In the genomic region with DNA sequence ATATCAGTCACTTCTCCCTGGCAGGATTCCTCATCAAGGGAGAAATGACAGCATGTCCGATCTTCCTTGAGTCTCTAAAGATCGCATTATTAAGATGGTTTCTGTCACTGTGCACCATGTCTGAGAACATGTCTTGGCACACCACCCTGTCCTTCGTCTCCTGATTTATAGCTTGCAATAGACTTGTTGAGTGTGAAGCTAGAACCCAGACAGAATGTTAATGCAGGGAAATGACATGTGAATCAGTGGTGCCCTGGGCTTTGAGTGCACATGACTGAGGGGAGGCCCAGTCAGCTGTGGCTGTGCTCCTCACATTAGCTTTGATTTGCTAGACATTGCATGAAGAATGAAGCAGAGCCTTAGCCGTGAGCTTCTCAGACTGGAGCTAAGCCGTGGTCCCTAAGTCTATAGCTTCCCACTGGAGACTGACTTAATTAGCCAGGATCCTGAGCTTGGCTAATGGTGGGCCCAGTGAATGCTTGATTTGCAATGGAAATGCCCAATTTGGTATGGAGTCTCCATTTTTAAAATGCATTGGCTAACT, we compare ENCODE assay signal across 17 cellular contexts.
"Had no signal": no experiment of that assay in that cellular context is flagged by ENCODE, and none has a peak within 500 bp of the region (broad histone marks: within the 10 kb centered on the region; RNA-seq: fewer than 3 reads in every experiment).

No MANE protein-coding gene starts in this region.

- H3K9ac ChIP-seq: neural progenitor cell had no signal

- H3K4me3 ChIP-seq: esophagus squamous epithelium, neural progenitor cell, tibial nerve had no signal

- H3K9me3 ChIP-seq: esophagus squamous epithelium, tibial nerve had no signal

- ATAC-seq: activated CD4-positive, CD25-positive, alpha-beta regulatory T cell treated with anti-CD3 and anti-CD28 coated beads, Interleukin-2, amount 50 U/mL, for 24 hours had no signal

- H3K27me3 ChIP-seq: brain microvascular endothelial cell, esophagus squamous epithelium, neural progenitor cell, tibial nerve had no signal

- H3K27ac ChIP-seq: brain microvascular endothelial cell, esophagus squamous epithelium, neural progenitor cell, tibial nerve had no signal

- DNase-seq: activated CD4-positive, alpha-beta T cell treated with anti-CD3 and anti-CD28 coated beads, Interleukin-2, amount 50 U/mL, for 1 hour; activated CD8-positive, alpha-beta memory T cell treated with anti-CD3 and anti-CD28 coated beads for 24 hours; activated naive CD8-positive, alpha-beta T cell treated with anti-CD3 and anti-CD28 coated beads, Interleukin-2, amount 10 ng/mL, durations not matched to agents 7 days and 5 days; brain microvascular endothelial cell; cortex of kidney; effector CD8-positive, alpha-beta T cell; esophagus squamous epithelium; hypothalamus; kidney; retina; small intestine; stimulated activated CD4-positive, alpha-beta T cell treated with anti-CD3 and anti-CD28 coated beads, Interleukin-4, amount 100 ng/mL, for 24 hours; stimulated activated naive CD4-positive, alpha-beta T cell treated with Interleukin-2 at 50 U/mL for 16 hours; substantia nigra had no signal

- H3K36me3 ChIP-seq: brain microvascular endothelial cell, esophagus squamous epithelium, neural progenitor cell, tibial nerve had no signal

- H3K4me2 ChIP-seq: neural progenitor cell had no signal
